ENCODE assay signal across 15 cellular contexts in genomic region chr15:43316007-43316968, GRCh38. TPM values are rescaled to one million over a fixed set of nuclear protein-coding genes. Genes with fewer than 3 reads are reported as not detected.
"Had no signal": no experiment of that assay in that cellular context is flagged by ENCODE, and none has a peak within 500 bp of the region (broad histone marks: within the 10 kb centered on the region; RNA-seq: fewer than 3 reads in every experiment).

No MANE protein-coding gene starts in this region.

- H3K4me1 ChIP-seq: left ventricle myocardium inferior had no signal

- H3K27ac ChIP-seq: heart right ventricle, left ventricle myocardium inferior had no signal

- H3K36me3 ChIP-seq: heart right ventricle, left ventricle myocardium inferior had no signal

- DNase-seq: activated CD4-positive, CD25-positive, alpha-beta regulatory T cell treated with anti-CD3 and anti-CD28 coated beads, Interleukin-2, amount 50 U/mL, for 72 hours; activated naive CD4-positive, alpha-beta T cell treated with anti-CD3 and anti-CD28 coated beads, Interleukin-2, amount 10 ng/mL, durations not matched to agents 7 days and 5 days; activated T-cell treated with anti-CD3 and anti-CD28 coated beads for 4 hours; heart right ventricle; left ventricle myocardium inferior; natural killer cell; small intestine; stimulated activated CD4-positive, alpha-beta T cell treated with anti-CD3 and anti-CD28 coated beads, Interleukin-4, amount 100 ng/mL, for 4 hours; stimulated activated CD8-positive, alpha-beta memory T cell treated with anti-CD3 and anti-CD28 coated beads, Interleukin-4, amount 100 ng/mL, for 48 hours; stimulated activated naive CD4-positive, alpha-beta T cell treated with Interleukin-2 at 50 U/mL for 16 hours had no signal

- H3K9me3 Mint-ChIP-seq: activated naive CD4-positive, alpha-beta T cell treated with anti-CD3 and anti-CD28 coated beads, Interleukin-2, amount 10 ng/mL, durations not matched to agents 7 days and 5 days; activated T-helper 17 cell treated with anti-CD3 and anti-CD28 coated beads, Interleukin-2, amount 50 U/mL, for 72 hours; natural killer cell; type B pancreatic cell had no signal

- H3K4me3 Mint-ChIP-seq: activated naive CD4-positive, alpha-beta T cell treated with anti-CD3 and anti-CD28 coated beads, Interleukin-2, amount 10 ng/mL, durations not matched to agents 7 days and 5 days; activated T-helper 17 cell treated with anti-CD3 and anti-CD28 coated beads, Interleukin-2, amount 50 U/mL, for 72 hours; natural killer cell; type B pancreatic cell had no signal

- H3K4me1 Mint-ChIP-seq: activated naive CD4-positive, alpha-beta T cell treated with anti-CD3 and anti-CD28 coated beads, Interleukin-2, amount 10 ng/mL, durations not matched to agents 7 days and 5 days; activated T-helper 17 cell treated with anti-CD3 and anti-CD28 coated beads, Interleukin-2, amount 50 U/mL, for 72 hours; natural killer cell had no signal

- H3K9me3 ChIP-seq: heart right ventricle, left ventricle myocardium inferior had no signal

- H3K36me3 Mint-ChIP-seq: activated naive CD4-positive, alpha-beta T cell treated with anti-CD3 and anti-CD28 coated beads, Interleukin-2, amount 10 ng/mL, durations not matched to agents 7 days and 5 days; natural killer cell; type B pancreatic cell had no signal

- H3K4me3 ChIP-seq: heart right ventricle, left ventricle myocardium inferior had no signal

- ATAC-seq: activated T-helper 17 cell treated with anti-CD3 and anti-CD28 coated beads, Interleukin-2, amount 50 U/mL, for 72 hours; natural killer cell had no signal

RNA-seq across cellular contexts. Expression of gene TGM7, which starts 14.2 kb away (rescaled TPM):
- total RNA-seq: activated T-helper 17 cell treated with anti-CD3 and anti-CD28 coated beads, Interleukin-2, amount 50 U/mL, for 72 hours; astrocyte; bronchial epithelial cell; frontal cortex; heart right ventricle; left ventricle myocardium inferior; natural killer cell had no signal

RNA-seq across cellular contexts. Expression of gene TGM5, which starts 49.6 kb away (rescaled TPM):
- total RNA-seq: frontal cortex, heart right ventricle, left ventricle myocardium inferior, natural killer cell had no signal
